1 cellular context compared by ENCODE assay signal in the genomic region with DNA sequence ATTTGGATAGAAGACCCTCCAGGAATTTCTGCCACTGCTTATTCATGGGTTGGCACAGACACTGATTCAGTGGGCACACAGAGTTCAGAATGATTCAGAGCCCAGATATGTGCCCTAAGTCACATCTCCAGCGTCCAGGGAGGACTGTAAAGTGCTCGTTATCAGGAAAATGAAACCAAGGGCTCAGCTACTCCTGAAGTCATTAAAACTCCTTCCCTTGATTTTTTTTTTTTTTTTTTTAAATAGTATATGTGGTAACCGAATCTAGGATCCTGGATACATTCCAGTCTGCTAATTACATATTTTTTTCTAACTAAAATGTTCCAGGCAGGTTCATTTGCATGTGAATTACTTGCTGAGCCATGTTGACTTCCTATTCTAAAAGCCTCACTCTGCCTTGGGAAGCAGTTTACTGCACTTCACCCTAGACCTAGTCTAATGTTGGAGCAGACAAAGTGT.
TF ChIP-seq lines count a peak whose summit lies in the region.

No MANE protein-coding gene starts in this region.

TF ChIP-seq in WTC11, 78 proteins besides CTCF, POLR2A, EP300 and RAD21 (continued from another document):
- TF ChIP-seq, protein P1, sequence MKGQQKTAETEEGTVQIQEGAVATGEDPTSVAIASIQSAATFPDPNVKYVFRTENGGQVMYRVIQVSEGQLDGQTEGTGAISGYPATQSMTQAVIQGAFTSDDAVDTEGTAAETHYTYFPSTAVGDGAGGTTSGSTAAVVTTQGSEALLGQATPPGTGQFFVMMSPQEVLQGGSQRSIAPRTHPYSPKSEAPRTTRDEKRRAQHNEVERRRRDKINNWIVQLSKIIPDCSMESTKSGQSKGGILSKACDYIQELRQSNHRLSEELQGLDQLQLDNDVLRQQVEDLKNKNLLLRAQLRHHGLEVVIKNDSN (CRISPR knock-in tag; IDR thresholded peaks at IDR 0.05), result no peak
- no peak for TF ChIP-seq CREB1 (CRISPR knock-in tag; IDR thresholded peaks at IDR 0.05)
- no peak for TF ChIP-seq ZNF219 (CRISPR knock-in tag; IDR thresholded peaks at IDR 0.05; ENCODE audit: borderline replicate concordance)
- TF ChIP-seq, protein P2, sequence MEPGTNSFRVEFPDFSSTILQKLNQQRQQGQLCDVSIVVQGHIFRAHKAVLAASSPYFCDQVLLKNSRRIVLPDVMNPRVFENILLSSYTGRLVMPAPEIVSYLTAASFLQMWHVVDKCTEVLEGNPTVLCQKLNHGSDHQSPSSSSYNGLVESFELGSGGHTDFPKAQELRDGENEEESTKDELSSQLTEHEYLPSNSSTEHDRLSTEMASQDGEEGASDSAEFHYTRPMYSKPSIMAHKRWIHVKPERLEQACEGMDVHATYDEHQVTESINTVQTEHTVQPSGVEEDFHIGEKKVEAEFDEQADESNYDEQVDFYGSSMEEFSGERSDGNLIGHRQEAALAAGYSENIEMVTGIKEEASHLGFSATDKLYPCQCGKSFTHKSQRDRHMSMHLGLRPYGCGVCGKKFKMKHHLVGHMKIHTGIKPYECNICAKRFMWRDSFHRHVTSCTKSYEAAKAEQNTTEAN (CRISPR knock-in tag; IDR thresholded peaks at IDR 0.05), result no peak
- no peak for TF ChIP-seq ZNF416 (CRISPR knock-in tag; IDR thresholded peaks at IDR 0.05)
TF ChIP-seq in WTC11: peak in this region for 0.
